ENCODE assay signal across 34 cellular contexts in the genomic region with DNA sequence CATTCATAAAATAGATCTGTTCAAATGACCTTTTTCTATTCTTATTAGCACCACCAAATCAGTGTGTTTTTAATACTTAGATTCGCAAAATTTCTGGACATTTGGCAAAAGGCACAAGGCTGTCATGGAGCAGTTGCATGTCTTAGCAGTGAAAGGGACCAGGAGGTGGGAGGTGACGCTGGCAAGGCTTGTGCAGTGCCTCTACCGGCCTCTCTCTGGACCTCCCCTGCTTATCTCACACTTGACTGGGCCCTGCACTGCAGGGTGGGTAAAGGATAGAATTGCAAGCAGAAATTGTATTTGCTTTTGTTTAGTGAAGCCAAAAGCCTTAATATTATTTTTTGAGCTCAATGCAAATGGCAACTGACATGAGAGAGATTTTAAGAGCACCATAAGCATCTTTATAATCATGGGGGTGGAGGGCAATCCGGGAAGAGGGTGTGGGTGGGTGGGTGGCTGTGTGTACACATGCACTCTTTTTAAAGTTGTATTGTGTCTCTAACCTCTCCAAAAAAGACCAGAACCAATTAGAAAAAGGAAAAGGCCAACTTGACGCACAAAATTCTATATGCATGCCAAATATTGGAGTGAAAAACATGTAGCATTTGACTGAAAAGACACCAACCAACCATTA.
"Had no signal": no experiment of that assay in that cellular context is flagged by ENCODE, and none has a peak within 500 bp of the region (broad histone marks: within the 10 kb centered on the region; RNA-seq: fewer than 3 reads in every experiment).

No MANE protein-coding gene starts in this region.

- H3K27ac ChIP-seq: epithelial cell of prostate, gastrocnemius medialis, lower lobe of right lung, neutrophil, ovary, prostate gland, stomach, thyroid gland, upper lobe of right lung, VCaP had no signal

- H3K27me3 ChIP-seq: gastrocnemius medialis, neutrophil, ovary, stomach, thyroid gland, upper lobe of right lung had no signal

- H3K9me3 Mint-ChIP-seq: activated CD4-positive, alpha-beta memory T cell treated with anti-CD3 and anti-CD28 coated beads for 36 hours; activated naive CD4-positive, alpha-beta T cell treated with anti-CD3 and anti-CD28 coated beads for 36 hours; activated naive CD8-positive, alpha-beta T cell treated with anti-CD3 and anti-CD28 coated beads, Interleukin-2, amount 10 ng/mL, durations not matched to agents 7 days and 5 days; activated T-helper 1 cell treated with anti-CD3 and anti-CD28 coated beads, Interleukin-12 subunit alpha, Interleukin-12 subunit beta, Interleukin-2, Interleukin-4 antibody, amounts not matched to agents 30 ng/mL and 10 ng/mL and 1 ng/mL, durations not matched to agents 14 hours and 24 hours and 36 hours; natural killer cell treated with Interleukin-12 subunit alpha and Interleukin-12 subunit beta and Interleukin-15 and Interleukin-18, amount 100 ng/mL, for 72 hours; stimulated activated effector memory CD8-positive, alpha-beta T cell treated with anti-CD3 and anti-CD28 coated beads, Interleukin-12 subunit alpha, Interleukin-12 subunit beta, amount 100 ng/mL, for 72 hours had no signal

- H3K27ac Mint-ChIP-seq: activated CD4-positive, alpha-beta memory T cell treated with anti-CD3 and anti-CD28 coated beads for 36 hours; activated naive CD4-positive, alpha-beta T cell treated with anti-CD3 and anti-CD28 coated beads for 36 hours; activated naive CD8-positive, alpha-beta T cell treated with anti-CD3 and anti-CD28 coated beads, Interleukin-2, amount 10 ng/mL, durations not matched to agents 7 days and 5 days; activated T-helper 1 cell treated with anti-CD3 and anti-CD28 coated beads, Interleukin-12 subunit alpha, Interleukin-12 subunit beta, Interleukin-2, Interleukin-4 antibody, amounts not matched to agents 30 ng/mL and 10 ng/mL and 1 ng/mL, durations not matched to agents 14 hours and 24 hours and 36 hours; natural killer cell treated with Interleukin-12 subunit alpha and Interleukin-12 subunit beta and Interleukin-15 and Interleukin-18, amount 100 ng/mL, for 72 hours; stimulated activated effector memory CD8-positive, alpha-beta T cell treated with anti-CD3 and anti-CD28 coated beads, Interleukin-12 subunit alpha, Interleukin-12 subunit beta, amount 100 ng/mL, for 72 hours had no signal

- H3K4me1 ChIP-seq: gastrocnemius medialis, lower lobe of right lung, prostate gland, thyroid gland, upper lobe of right lung had no signal

- H3K4me3 ChIP-seq: gastrocnemius medialis, lower lobe of right lung, mucosa of descending colon, ovary, prostate gland, skin epidermis, stomach, thyroid gland, upper lobe of right lung had no signal

- H3K4me1 Mint-ChIP-seq: activated naive CD8-positive, alpha-beta T cell treated with anti-CD3 and anti-CD28 coated beads, Interleukin-2, amount 10 ng/mL, durations not matched to agents 7 days and 5 days; stimulated activated effector memory CD8-positive, alpha-beta T cell treated with anti-CD3 and anti-CD28 coated beads, Interleukin-12 subunit alpha, Interleukin-12 subunit beta, amount 100 ng/mL, for 72 hours had no signal

- H3K36me3 Mint-ChIP-seq: activated CD4-positive, alpha-beta memory T cell treated with anti-CD3 and anti-CD28 coated beads for 36 hours; activated naive CD8-positive, alpha-beta T cell treated with anti-CD3 and anti-CD28 coated beads, Interleukin-2, amount 10 ng/mL, durations not matched to agents 7 days and 5 days; natural killer cell treated with Interleukin-12 subunit alpha and Interleukin-12 subunit beta and Interleukin-15 and Interleukin-18, amount 100 ng/mL, for 72 hours; stimulated activated effector memory CD8-positive, alpha-beta T cell treated with anti-CD3 and anti-CD28 coated beads, Interleukin-12 subunit alpha, Interleukin-12 subunit beta, amount 100 ng/mL, for 72 hours had no signal

- H3K27me3 Mint-ChIP-seq: activated CD4-positive, alpha-beta memory T cell treated with anti-CD3 and anti-CD28 coated beads for 36 hours; activated naive CD8-positive, alpha-beta T cell treated with anti-CD3 and anti-CD28 coated beads, Interleukin-2, amount 10 ng/mL, durations not matched to agents 7 days and 5 days; natural killer cell treated with Interleukin-12 subunit alpha and Interleukin-12 subunit beta and Interleukin-15 and Interleukin-18, amount 100 ng/mL, for 72 hours had no signal

- DNase-seq: activated CD4-positive, alpha-beta memory T cell treated with anti-CD3 and anti-CD28 coated beads for 36 hours; activated CD4-positive, alpha-beta T cell treated with anti-CD3 and anti-CD28 coated beads for 48 hours; activated CD8-positive, alpha-beta memory T cell treated with anti-CD3 and anti-CD28 coated beads, Interleukin-2, amount 50 U/mL, for 4 hours; activated effector memory CD4-positive, alpha-beta T cell treated with anti-CD3 and anti-CD28 coated beads, Interleukin-2, amount 50 U/mL, for 16 hours; activated naive CD4-positive, alpha-beta T cell treated with anti-CD3 and anti-CD28 coated beads for 36 hours; activated naive CD8-positive, alpha-beta T cell treated with anti-CD3 and anti-CD28 coated beads, Interleukin-2, amount 10 ng/mL, durations not matched to agents 7 days and 5 days; activated T-cell treated with anti-CD3 and anti-CD28 coated beads, Interleukin-2, amount 50 U/mL, for 1 hour; effector CD8-positive, alpha-beta T cell; gastrocnemius medialis; glutamatergic neuron; kidney; lower lobe of right lung; mesendoderm; mucosa of descending colon; ovary; retina; stimulated activated CD4-positive, alpha-beta T cell treated with anti-CD3 and anti-CD28 coated beads, Interleukin-4, amount 100 ng/mL, for 24 hours; stomach; thyroid gland; upper lobe of right lung had no signal

- FAIRE-seq: astrocyte, colon, kidney, TTC549 had no signal

- H3K36me3 ChIP-seq: neutrophil, ovary, prostate gland had no signal

- H3K4me3 Mint-ChIP-seq: activated CD4-positive, alpha-beta memory T cell treated with anti-CD3 and anti-CD28 coated beads for 36 hours; activated naive CD4-positive, alpha-beta T cell treated with anti-CD3 and anti-CD28 coated beads for 36 hours; activated naive CD8-positive, alpha-beta T cell treated with anti-CD3 and anti-CD28 coated beads, Interleukin-2, amount 10 ng/mL, durations not matched to agents 7 days and 5 days; activated T-helper 1 cell treated with anti-CD3 and anti-CD28 coated beads, Interleukin-12 subunit alpha, Interleukin-12 subunit beta, Interleukin-2, Interleukin-4 antibody, amounts not matched to agents 30 ng/mL and 10 ng/mL and 1 ng/mL, durations not matched to agents 14 hours and 24 hours and 36 hours; natural killer cell treated with Interleukin-12 subunit alpha and Interleukin-12 subunit beta and Interleukin-15 and Interleukin-18, amount 100 ng/mL, for 72 hours; stimulated activated effector memory CD8-positive, alpha-beta T cell treated with anti-CD3 and anti-CD28 coated beads, Interleukin-12 subunit alpha, Interleukin-12 subunit beta, amount 100 ng/mL, for 72 hours had no signal

- ATAC-seq: activated CD4-positive, CD25-positive, alpha-beta regulatory T cell treated with anti-CD3 and anti-CD28 coated beads, Interleukin-2, amount 50 U/mL, for 24 hours; gastrocnemius medialis; left lobe of liver; lower lobe of right lung; mucosa of descending colon; natural killer cell treated with Interleukin-12 subunit alpha and Interleukin-12 subunit beta and Interleukin-15 and Interleukin-18, amount 100 ng/mL, for 72 hours; sciatic nerve; stimulated activated effector memory CD8-positive, alpha-beta T cell treated with anti-CD3 and anti-CD28 coated beads, Interleukin-12 subunit alpha, Interleukin-12 subunit beta, amount 100 ng/mL, for 72 hours; upper lobe of right lung had no signal

- H3K9me3 ChIP-seq: gastrocnemius medialis, lower lobe of right lung, mucosa of descending colon, neutrophil, ovary, prostate gland, stomach, thyroid gland, upper lobe of right lung had no signal
